24 cellular contexts compared by ENCODE assay signal in genomic region chr11:24437123-24437522, GRCh38. TPM values are rescaled to one million over a fixed set of nuclear protein-coding genes. Genes with fewer than 3 reads are reported as not detected.
"Had no signal": no experiment of that assay in that cellular context is flagged by ENCODE, and none has a peak within 500 bp of the region (broad histone marks: within the 10 kb centered on the region; RNA-seq: fewer than 3 reads in every experiment).

No MANE protein-coding gene starts in this region.

- DNase-seq: activated CD4-positive, alpha-beta memory T cell treated with anti-CD3 and anti-CD28 coated beads, Interleukin-2, amount 10 ng/mL, durations not matched to agents 7 days and 5 days; activated CD4-positive, alpha-beta T cell treated with anti-CD3 and anti-CD28 coated beads for 48 hours; activated CD4-positive, CD25-positive, alpha-beta regulatory T cell; activated effector memory CD4-positive, alpha-beta T cell treated with Interleukin-2 at 50 U/mL for 16 hours; activated naive CD4-positive, alpha-beta T cell treated with anti-CD3 and anti-CD28 coated beads, Interleukin-2, amount 10 ng/mL, durations not matched to agents 7 days and 5 days; activated T-cell treated with anti-CD3 and anti-CD28 coated beads, Interleukin-2, amount 50 U/mL, for 72 hours; amygdala; heart right ventricle; kidney; lower lobe of right lung; naive thymus-derived CD4-positive, alpha-beta T cell; retina; sigmoid colon; stimulated activated CD4-positive, alpha-beta T cell treated with anti-CD3 and anti-CD28 coated beads, Interleukin-15, amount 100 ng/mL, for 24 hours; stimulated activated naive B cell treated with anti-CD40 and anti-IgM and Interleukin-4, amounts not matched to agents 10 μg/mL and 1 μg/mL and 100 μg/mL, for 72 hours; T-helper 9 cell; testis; trophoblast cell; uterus had no signal

- ATAC-seq: activated T-cell treated with anti-CD3 and anti-CD28 coated beads, Interleukin-2, amount 50 U/mL, for 72 hours; heart right ventricle; lower lobe of right lung; naive thymus-derived CD4-positive, alpha-beta T cell; stimulated activated naive B cell treated with anti-CD40 and anti-IgM and Interleukin-4, amounts not matched to agents 10 μg/mL and 1 μg/mL and 100 μg/mL, for 72 hours had no signal

- H3K9me3 ChIP-seq: heart right ventricle, lower lobe of right lung, sigmoid colon, testis, uterus had no signal

- H3K36me3 Mint-ChIP-seq: activated naive CD4-positive, alpha-beta T cell treated with anti-CD3 and anti-CD28 coated beads, Interleukin-2, amount 10 ng/mL, durations not matched to agents 7 days and 5 days; naive thymus-derived CD4-positive, alpha-beta T cell; stimulated activated naive B cell treated with anti-CD40 and anti-IgM and Interleukin-4, amounts not matched to agents 10 μg/mL and 1 μg/mL and 100 μg/mL, for 72 hours had no signal

- H3K27me3 ChIP-seq: heart right ventricle, sigmoid colon, testis, uterus had no signal

- H3K27ac Mint-ChIP-seq: activated CD4-positive, alpha-beta memory T cell treated with anti-CD3 and anti-CD28 coated beads, Interleukin-2, amount 10 ng/mL, durations not matched to agents 7 days and 5 days; activated naive CD4-positive, alpha-beta T cell treated with anti-CD3 and anti-CD28 coated beads, Interleukin-2, amount 10 ng/mL, durations not matched to agents 7 days and 5 days; activated T-cell treated with anti-CD3 and anti-CD28 coated beads, Interleukin-2, amount 50 U/mL, for 72 hours; naive thymus-derived CD4-positive, alpha-beta T cell; stimulated activated naive B cell treated with anti-CD40 and anti-IgM and Interleukin-4, amounts not matched to agents 10 μg/mL and 1 μg/mL and 100 μg/mL, for 72 hours had no signal

- H3K27ac ChIP-seq: coronary artery, epithelial cell of prostate, heart right ventricle, lower lobe of right lung, sigmoid colon, testis, uterus had no signal

- H3K36me3 ChIP-seq: heart right ventricle, lower lobe of right lung, sigmoid colon, uterus had no signal

- H3K4me1 ChIP-seq: heart right ventricle, lower lobe of right lung, sigmoid colon, testis, uterus had no signal

- H3K4me2 ChIP-seq: smooth muscle cell had no signal

- H3K4me3 ChIP-seq: coronary artery, heart right ventricle, lower lobe of right lung, sigmoid colon, smooth muscle cell, testis, uterus had no signal

- H3K4me1 Mint-ChIP-seq: activated CD4-positive, alpha-beta memory T cell treated with anti-CD3 and anti-CD28 coated beads, Interleukin-2, amount 10 ng/mL, durations not matched to agents 7 days and 5 days; activated naive CD4-positive, alpha-beta T cell treated with anti-CD3 and anti-CD28 coated beads, Interleukin-2, amount 10 ng/mL, durations not matched to agents 7 days and 5 days; naive thymus-derived CD4-positive, alpha-beta T cell; stimulated activated naive B cell treated with anti-CD40 and anti-IgM and Interleukin-4, amounts not matched to agents 10 μg/mL and 1 μg/mL and 100 μg/mL, for 72 hours had no signal

- H3K9me3 Mint-ChIP-seq: stimulated activated naive B cell treated with anti-CD40 and anti-IgM and Interleukin-4, amounts not matched to agents 10 μg/mL and 1 μg/mL and 100 μg/mL, for 72 hours had no signal

- H3K27me3 Mint-ChIP-seq: activated CD4-positive, alpha-beta memory T cell treated with anti-CD3 and anti-CD28 coated beads, Interleukin-2, amount 10 ng/mL, durations not matched to agents 7 days and 5 days; activated naive CD4-positive, alpha-beta T cell treated with anti-CD3 and anti-CD28 coated beads, Interleukin-2, amount 10 ng/mL, durations not matched to agents 7 days and 5 days; naive thymus-derived CD4-positive, alpha-beta T cell; stimulated activated naive B cell treated with anti-CD40 and anti-IgM and Interleukin-4, amounts not matched to agents 10 μg/mL and 1 μg/mL and 100 μg/mL, for 72 hours had no signal

- H3K4me3 Mint-ChIP-seq: activated CD4-positive, alpha-beta memory T cell treated with anti-CD3 and anti-CD28 coated beads, Interleukin-2, amount 10 ng/mL, durations not matched to agents 7 days and 5 days; activated naive CD4-positive, alpha-beta T cell treated with anti-CD3 and anti-CD28 coated beads, Interleukin-2, amount 10 ng/mL, durations not matched to agents 7 days and 5 days; activated T-cell treated with anti-CD3 and anti-CD28 coated beads, Interleukin-2, amount 50 U/mL, for 72 hours; naive thymus-derived CD4-positive, alpha-beta T cell; stimulated activated naive B cell treated with anti-CD40 and anti-IgM and Interleukin-4, amounts not matched to agents 10 μg/mL and 1 μg/mL and 100 μg/mL, for 72 hours had no signal

RNA-seq across cellular contexts. Expression of gene LUZP2, which starts 59.7 kb away (rescaled TPM):
- total RNA-seq: activated CD4-positive, alpha-beta memory T cell treated with anti-CD3 and anti-CD28 coated beads, Interleukin-2, amount 10 ng/mL, durations not matched to agents 7 days and 5 days; activated T-cell treated with anti-CD3 and anti-CD28 coated beads, Interleukin-2, amount 50 U/mL, for 72 hours; bronchial epithelial cell; lower lobe of right lung; naive thymus-derived CD4-positive, alpha-beta T cell; osteoblast had no signal
- polyA plus RNA-seq: naive thymus-derived CD4-positive, alpha-beta T cell had no signal
